ENCODE assay signal across 1 cellular context in genomic region chr10:99329891-99330674, GRCh38.
A peak's percentile ranks its signal among the peaks of the same experiment; 100 is the strongest.
TF ChIP-seq lines count a peak whose summit lies in the region.

No MANE protein-coding gene starts in this region.

TF ChIP-seq in HepG2, 621 proteins besides CTCF, POLR2A, EP300 and RAD21 (continued from another document and continues in another):
- TF ChIP-seq, protein P1, sequence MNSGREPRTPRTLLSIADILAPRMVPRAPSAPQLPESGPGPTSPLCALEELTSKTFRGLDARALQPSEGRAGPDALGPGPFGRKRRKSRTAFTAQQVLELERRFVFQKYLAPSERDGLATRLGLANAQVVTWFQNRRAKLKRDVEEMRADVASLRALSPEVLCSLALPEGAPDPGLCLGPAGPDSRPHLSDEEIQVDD (CRISPR knock-in tag; IDR thresholded peaks at IDR 0.05; ENCODE audit: borderline replicate concordance) = no peak
- TF ChIP-seq ZMYM3 (CRISPR knock-in tag; IDR thresholded peaks at IDR 0.05) (no peak), ZNF720 (CRISPR knock-in tag; IDR thresholded peaks at IDR 0.05) (no peak), NR2F2 (IDR thresholded peaks at IDR 0.05; ENCODE audit: borderline replicate concordance, low read depth) (no peak), ZNF547 (CRISPR knock-in tag; IDR thresholded peaks at IDR 0.05) (0 out of 2 replicates have a peak, but pooled peaks have one; percentile 3), PHF8 (CRISPR knock-in tag; IDR thresholded peaks at IDR 0.05) (0 out of 2 replicates have a peak, but pooled peaks have one; percentile 41), ZHX1 (CRISPR knock-in tag; IDR thresholded peaks at IDR 0.05; ENCODE audit: low read depth) (0 out of 2 replicates have a peak, but pooled peaks have one; percentile 16), CHCHD3 (CRISPR knock-in tag; IDR thresholded peaks at IDR 0.05) (no peak), YEATS2 (CRISPR knock-in tag; IDR thresholded peaks at IDR 0.05; ENCODE audit: borderline replicate concordance) (no peak), ZNF512 (CRISPR knock-in tag; IDR thresholded peaks at IDR 0.05) (no peak), YY1 (IDR thresholded peaks at IDR 0.05; ENCODE audit: insufficient read depth, insufficient replicate concordance, low read depth, low read length) (no peak), RARA (CRISPR knock-in tag; IDR thresholded peaks at IDR 0.05) (no peak), SNRNP70 (IDR thresholded peaks at IDR 0.05; ENCODE audit: low read depth, low read length) (no peak), HNRNPLL (IDR thresholded peaks at IDR 0.05; ENCODE audit: low read depth, low read length, poor library complexity, severe bottlenecking) (peak; percentile 82), FOXP1 (IDR thresholded peaks at IDR 0.05) (no peak), FOXP1 (CRISPR knock-in tag; IDR thresholded peaks at IDR 0.05) (no peak), HMGA1 (CRISPR knock-in tag; conservative IDR thresholded peaks at IDR 0.05) (no peak), ZNF264 (CRISPR knock-in tag; IDR thresholded peaks at IDR 0.05) (0 out of 2 replicates have a peak, but pooled peaks have one; percentile 56), SRSF1 (optimal IDR thresholded peaks at IDR 0.05; ENCODE audit: low read depth, low read length) (no peak), GABPA (IDR thresholded peaks at IDR 0.05; ENCODE audit: low read depth, low read length) (no peak), GABPA (CRISPR knock-in tag; IDR thresholded peaks at IDR 0.05; ENCODE audit: low read depth) (no peak), ZSCAN21 (CRISPR knock-in tag; IDR thresholded peaks at IDR 0.05; ENCODE audit: borderline replicate concordance) (peak; percentile 71), TGIF2 (CRISPR knock-in tag; IDR thresholded peaks at IDR 0.05) (no peak), ATF7-NPFF (CRISPR knock-in tag; IDR thresholded peaks at IDR 0.05; ENCODE audit: low read depth) (no peak; the same call in 1 of the 2 replicates), U2AF1 (optimal IDR thresholded peaks at IDR 0.05; ENCODE audit: low read depth, low read length) (no peak), ZEB1 (IDR thresholded peaks at IDR 0.05; ENCODE audit: insufficient replicate concordance, low read depth) (no peak), TOPORS (CRISPR knock-in tag; IDR thresholded peaks at IDR 0.05) (no peak; the same call in 1 of the 2 replicates), ELF1 (CRISPR knock-in tag; IDR thresholded peaks at IDR 0.05) (no peak), ZNF619 (CRISPR knock-in tag; IDR thresholded peaks at IDR 0.05) (no peak), AKAP8 (CRISPR knock-in tag; IDR thresholded peaks at IDR 0.05) (no peak), ZBTB20 (CRISPR knock-in tag; IDR thresholded peaks at IDR 0.05; ENCODE audit: borderline replicate concordance, low read depth) (no peak), GLI4 (CRISPR knock-in tag; IDR thresholded peaks at IDR 0.05; ENCODE audit: borderline replicate concordance) (no peak), NR2F1 (CRISPR knock-in tag; IDR thresholded peaks at IDR 0.05) (no peak), ARID4A (CRISPR knock-in tag; IDR thresholded peaks at IDR 0.05; ENCODE audit: borderline replicate concordance) (0 out of 2 replicates have a peak, but pooled peaks have one; percentile 47), XRCC5 (optimal IDR thresholded peaks at IDR 0.05; ENCODE audit: low read length) (no peak)
- TF ChIP-seq, protein P2, sequence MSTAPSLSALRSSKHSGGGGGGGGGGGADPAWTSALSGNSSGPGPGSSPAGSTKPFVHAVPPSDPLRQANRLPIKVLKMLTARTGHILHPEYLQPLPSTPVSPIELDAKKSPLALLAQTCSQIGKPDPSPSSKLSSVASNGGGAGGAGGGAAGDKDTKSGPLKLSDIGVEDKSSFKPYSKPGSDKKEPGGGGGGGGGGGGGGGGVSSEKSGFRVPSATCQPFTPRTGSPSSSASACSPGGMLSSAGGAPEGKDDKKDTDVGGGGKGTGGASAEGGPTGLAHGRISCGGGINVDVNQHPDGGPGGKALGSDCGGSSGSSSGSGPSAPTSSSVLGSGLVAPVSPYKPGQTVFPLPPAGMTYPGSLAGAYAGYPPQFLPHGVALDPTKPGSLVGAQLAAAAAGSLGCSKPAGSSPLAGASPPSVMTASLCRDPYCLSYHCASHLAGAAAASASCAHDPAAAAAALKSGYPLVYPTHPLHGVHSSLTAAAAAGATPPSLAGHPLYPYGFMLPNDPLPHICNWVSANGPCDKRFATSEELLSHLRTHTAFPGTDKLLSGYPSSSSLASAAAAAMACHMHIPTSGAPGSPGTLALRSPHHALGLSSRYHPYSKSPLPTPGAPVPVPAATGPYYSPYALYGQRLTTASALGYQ (CRISPR knock-in tag; IDR thresholded peaks at IDR 0.05) = no peak
- TF ChIP-seq, protein P3, sequence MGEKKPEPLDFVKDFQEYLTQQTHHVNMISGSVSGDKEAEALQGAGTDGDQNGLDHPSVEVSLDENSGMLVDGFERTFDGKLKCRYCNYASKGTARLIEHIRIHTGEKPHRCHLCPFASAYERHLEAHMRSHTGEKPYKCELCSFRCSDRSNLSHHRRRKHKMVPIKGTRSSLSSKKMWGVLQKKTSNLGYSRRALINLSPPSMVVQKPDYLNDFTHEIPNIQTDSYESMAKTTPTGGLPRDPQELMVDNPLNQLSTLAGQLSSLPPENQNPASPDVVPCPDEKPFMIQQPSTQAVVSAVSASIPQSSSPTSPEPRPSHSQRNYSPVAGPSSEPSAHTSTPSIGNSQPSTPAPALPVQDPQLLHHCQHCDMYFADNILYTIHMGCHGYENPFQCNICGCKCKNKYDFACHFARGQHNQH (CRISPR knock-in tag; IDR thresholded peaks at IDR 0.05) = no peak
- TF ChIP-seq, protein P4, sequence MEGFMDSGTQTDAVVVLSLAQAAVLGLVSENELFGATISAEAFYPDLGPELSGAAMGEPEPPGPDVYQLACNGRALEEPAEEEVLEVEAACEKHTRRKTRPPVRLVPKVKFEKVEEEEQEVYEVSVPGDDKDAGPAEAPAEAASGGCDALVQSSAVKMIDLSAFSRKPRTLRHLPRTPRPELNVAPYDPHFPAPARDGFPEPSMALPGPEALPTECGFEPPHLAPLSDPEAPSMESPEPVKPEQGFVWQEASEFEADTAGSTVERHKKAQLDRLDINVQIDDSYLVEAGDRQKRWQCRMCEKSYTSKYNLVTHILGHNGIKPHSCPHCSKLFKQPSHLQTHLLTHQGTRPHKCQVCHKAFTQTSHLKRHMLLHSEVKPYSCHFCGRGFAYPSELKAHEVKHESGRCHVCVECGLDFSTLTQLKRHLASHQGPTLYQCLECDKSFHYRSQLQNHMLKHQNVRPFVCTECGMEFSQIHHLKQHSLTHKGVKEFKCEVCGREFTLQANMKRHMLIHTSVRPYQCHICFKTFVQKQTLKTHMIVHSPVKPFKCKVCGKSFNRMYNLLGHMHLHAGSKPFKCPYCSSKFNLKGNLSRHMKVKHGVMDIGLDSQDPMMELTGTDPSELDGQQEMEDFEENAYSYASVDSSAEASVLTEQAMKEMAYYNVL (CRISPR knock-in tag; IDR thresholded peaks at IDR 0.05; ENCODE audit: borderline replicate concordance) = no peak
- TF ChIP-seq, protein P5, sequence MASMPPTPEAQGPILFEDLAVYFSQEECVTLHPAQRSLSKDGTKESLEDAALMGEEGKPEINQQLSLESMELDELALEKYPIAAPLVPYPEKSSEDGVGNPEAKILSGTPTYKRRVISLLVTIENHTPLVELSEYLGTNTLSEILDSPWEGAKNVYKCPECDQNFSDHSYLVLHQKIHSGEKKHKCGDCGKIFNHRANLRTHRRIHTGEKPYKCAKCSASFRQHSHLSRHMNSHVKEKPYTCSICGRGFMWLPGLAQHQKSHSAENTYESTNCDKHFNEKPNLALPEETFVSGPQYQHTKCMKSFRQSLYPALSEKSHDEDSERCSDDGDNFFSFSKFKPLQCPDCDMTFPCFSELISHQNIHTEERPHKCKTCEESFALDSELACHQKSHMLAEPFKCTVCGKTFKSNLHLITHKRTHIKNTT (CRISPR knock-in tag; IDR thresholded peaks at IDR 0.05) = no peak
- TF ChIP-seq, protein P6, sequence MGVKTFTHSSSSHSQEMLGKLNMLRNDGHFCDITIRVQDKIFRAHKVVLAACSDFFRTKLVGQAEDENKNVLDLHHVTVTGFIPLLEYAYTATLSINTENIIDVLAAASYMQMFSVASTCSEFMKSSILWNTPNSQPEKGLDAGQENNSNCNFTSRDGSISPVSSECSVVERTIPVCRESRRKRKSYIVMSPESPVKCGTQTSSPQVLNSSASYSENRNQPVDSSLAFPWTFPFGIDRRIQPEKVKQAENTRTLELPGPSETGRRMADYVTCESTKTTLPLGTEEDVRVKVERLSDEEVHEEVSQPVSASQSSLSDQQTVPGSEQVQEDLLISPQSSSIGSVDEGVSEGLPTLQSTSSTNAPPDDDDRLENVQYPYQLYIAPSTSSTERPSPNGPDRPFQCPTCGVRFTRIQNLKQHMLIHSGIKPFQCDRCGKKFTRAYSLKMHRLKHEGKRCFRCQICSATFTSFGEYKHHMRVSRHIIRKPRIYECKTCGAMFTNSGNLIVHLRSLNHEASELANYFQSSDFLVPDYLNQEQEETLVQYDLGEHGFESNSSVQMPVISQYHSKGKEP (CRISPR knock-in tag; IDR thresholded peaks at IDR 0.05) = no peak
- TF ChIP-seq, protein P7, sequence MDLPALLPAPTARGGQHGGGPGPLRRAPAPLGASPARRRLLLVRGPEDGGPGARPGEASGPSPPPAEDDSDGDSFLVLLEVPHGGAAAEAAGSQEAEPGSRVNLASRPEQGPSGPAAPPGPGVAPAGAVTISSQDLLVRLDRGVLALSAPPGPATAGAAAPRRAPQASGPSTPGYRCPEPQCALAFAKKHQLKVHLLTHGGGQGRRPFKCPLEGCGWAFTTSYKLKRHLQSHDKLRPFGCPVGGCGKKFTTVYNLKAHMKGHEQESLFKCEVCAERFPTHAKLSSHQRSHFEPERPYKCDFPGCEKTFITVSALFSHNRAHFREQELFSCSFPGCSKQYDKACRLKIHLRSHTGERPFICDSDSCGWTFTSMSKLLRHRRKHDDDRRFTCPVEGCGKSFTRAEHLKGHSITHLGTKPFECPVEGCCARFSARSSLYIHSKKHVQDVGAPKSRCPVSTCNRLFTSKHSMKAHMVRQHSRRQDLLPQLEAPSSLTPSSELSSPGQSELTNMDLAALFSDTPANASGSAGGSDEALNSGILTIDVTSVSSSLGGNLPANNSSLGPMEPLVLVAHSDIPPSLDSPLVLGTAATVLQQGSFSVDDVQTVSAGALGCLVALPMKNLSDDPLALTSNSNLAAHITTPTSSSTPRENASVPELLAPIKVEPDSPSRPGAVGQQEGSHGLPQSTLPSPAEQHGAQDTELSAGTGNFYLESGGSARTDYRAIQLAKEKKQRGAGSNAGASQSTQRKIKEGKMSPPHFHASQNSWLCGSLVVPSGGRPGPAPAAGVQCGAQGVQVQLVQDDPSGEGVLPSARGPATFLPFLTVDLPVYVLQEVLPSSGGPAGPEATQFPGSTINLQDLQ (CRISPR knock-in tag; IDR thresholded peaks at IDR 0.05) = no peak
